26 cellular contexts compared by ENCODE assay signal in the genomic region with DNA sequence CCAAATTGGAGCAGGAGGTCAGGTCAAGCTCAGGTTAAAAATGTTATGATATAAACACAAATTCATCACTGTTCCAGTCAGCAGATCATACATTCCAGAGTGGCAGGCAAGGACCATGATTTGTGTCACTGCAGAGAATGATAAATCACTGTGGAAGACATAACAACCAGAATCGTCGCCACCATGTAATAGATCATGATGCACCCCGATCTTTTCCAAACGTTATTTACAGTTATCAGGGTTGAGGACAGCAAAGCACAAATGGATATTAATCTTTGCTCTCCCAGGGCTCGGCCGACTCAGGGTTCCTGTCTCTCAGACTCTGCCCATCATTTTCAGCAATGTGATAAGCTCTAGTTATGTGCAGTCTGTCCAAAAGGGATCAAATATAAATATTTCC.
DNase-seq lines count a peak whose midpoint lies in the region; ATAC-seq and TF ChIP-seq lines count a peak whose summit lies in the region.
"Had no signal": no experiment of that assay in that cellular context is flagged by ENCODE, and none has a peak within 500 bp of the region (broad histone marks: within the 10 kb centered on the region; RNA-seq: fewer than 3 reads in every experiment).

No MANE protein-coding gene starts in this region.

- H3K4me2 ChIP-seq in GM23248 (ENCODE audit: unreplicated experiment) (no peak overlapping the region), PC-3 (ENCODE audit: low read length) (no peak overlapping the region)
- H3K4me2 ChIP-seq: BLaER1 had no signal

- no peaks in the 10 kb centered on the region for H3F3A ChIP-seq in GM23248 (ENCODE audit: insufficient read depth)
- H3F3A ChIP-seq in PC-3 (ENCODE audit: low read length, unreplicated experiment): no peaks in the 10 kb centered on the region

- no peak overlapping the region for H3K4me3 Mint-ChIP-seq in WTC11
- H3K4me3 Mint-ChIP-seq: CD4-positive, alpha-beta T cell; HFFc6 had no signal

- DNase-seq in GM23248 (no peak), PC-3 (no peak), esophagus muscularis mucosa (ENCODE audit: extremely low spot score) (no peak), WTC11 (ENCODE audit: low spot score) (no peak), germinal center (ENCODE audit: low spot score) (no peak)
- no peak for DNase-seq in stimulated activated CD4-positive, alpha-beta T cell treated with anti-CD3 and anti-CD28 coated beads, Interleukin-2, amount 100 ng/mL, for 48 hours
- DNase-seq: ACHN; CD4-positive, alpha-beta T cell; COR-L47; DMS 273 treated with DMSO at 0.1 percent for 48 hours; DMS79 treated with DMSO at 0.1 percent for 48 hours; HFFc6; NCI-H1092; NCI-H1436; NCI-H187 treated with DMSO at 0.1 percent for 48 hours; NCI-H2107; NCI-H510A treated with DMSO at 0.1 percent for 48 hours; NCI-H774; OCI-M1; Right ventricle myocardium superior; SW 1271 had no signal

- TF ChIP-seq EP300 in esophagus muscularis mucosa (IDR thresholded peaks at IDR 0.05): no peak

- H3K9me3 ChIP-seq in GM23248 (ENCODE audit: low read depth) (no peaks in the 10 kb centered on the region), PC-3 (ENCODE audit: low read length) (no peaks in the 10 kb centered on the region), esophagus muscularis mucosa (no peaks in the 10 kb centered on the region), neuron (ENCODE audit: low read length) (no peaks in the 10 kb centered on the region)
- H3K9me3 ChIP-seq: BLaER1 had no signal

- H3K4me1 Mint-ChIP-seq in WTC11: peaks cover 13% of the 10 kb centered on the region

- H3K79me2 ChIP-seq in GM23248 (ENCODE audit: insufficient read depth): no peaks in the 10 kb centered on the region
- no peaks in the 10 kb centered on the region for H3K79me2 ChIP-seq in PC-3 (ENCODE audit: low read length)

- H3K9me2 ChIP-seq in GM23248 (ENCODE audit: insufficient read depth) (no peaks in the 10 kb centered on the region), PC-3 (replicated peaks; ENCODE audit: low read length) (no peaks in the 10 kb centered on the region)

- WGBS in GM23248 (ENCODE audit: low coverage in 1 of 2, low lambda C conversion rate in 2 of 2, missing lambda C conversion rate in 2 of 2), 2 experiments: 11 to 12% methylated on average over 6 of the region's 6 CpGs
- 48% methylated on average over 6 of the region's 6 CpGs for WGBS in esophagus muscularis mucosa

- TF ChIP-seq POLR2A in esophagus muscularis mucosa (IDR thresholded peaks at IDR 0.05; ENCODE audit: low read depth): no peak

- H3K9me3 Mint-ChIP-seq in WTC11: no peaks in the 10 kb centered on the region
- H3K9me3 Mint-ChIP-seq: CD4-positive, alpha-beta T cell; HFFc6 had no signal

- ATAC-seq in PC-3 (no peak), WTC11 (no peak), GM21529 (IDR thresholded peaks at IDR 0.05; ENCODE audit: unreplicated experiment) (no peak)
- ATAC-seq: HepG2, K562 had no signal

- H3K36me3 ChIP-seq in GM23248 (ENCODE audit: low read depth) (no peaks in the 10 kb centered on the region), PC-3 (ENCODE audit: low read depth, low read length) (no peaks in the 10 kb centered on the region), esophagus muscularis mucosa (no peaks in the 10 kb centered on the region), neuron (ENCODE audit: insufficient read depth, low read length) (no peaks in the 10 kb centered on the region)
- H3K36me3 ChIP-seq: BLaER1 had no signal

- no peaks in the 10 kb centered on the region for H3K4me1 ChIP-seq in GM23248 (ENCODE audit: insufficient read depth)
- peaks cover 11% of the 10 kb centered on the region; the same call in 1 of the 2 replicates for H3K4me1 ChIP-seq in PC-3 (ENCODE audit: insufficient read depth, low read length)
- H3K4me1 ChIP-seq in esophagus muscularis mucosa: peaks cover 0 to 36% (median 32%) of the 10 kb centered on the region in 4 donors
- peaks cover 4% of the 10 kb centered on the region for H3K4me1 ChIP-seq in neuron (ENCODE audit: insufficient read depth, low read length)
- H3K4me1 ChIP-seq: BLaER1 had no signal

- no peak for TF ChIP-seq CTCF in PC-3 (conservative IDR thresholded peaks at IDR 0.05; ENCODE audit: low read depth, low read length)
- no peak for TF ChIP-seq CTCF in esophagus muscularis mucosa (IDR thresholded peaks at IDR 0.05)
- TF ChIP-seq CTCF in WTC11 (IDR thresholded peaks at IDR 0.05): no peak

- BruUV-seq in PC-3 (replicated peaks; lab: Mats Ljungman, UMichigan): no TSS peak

- H2AFZ ChIP-seq in GM23248 (peak overlapping the region; percentile 33), PC-3 (ENCODE audit: low read length) (0 out of 2 replicates have a peak overlapping the region, but pooled peaks have one; percentile 15), neuron (ENCODE audit: low read depth, low read length) (peak overlapping the region; percentile 48)

- H3K9ac ChIP-seq in GM23248: no peak overlapping the region
- no peak overlapping the region for H3K9ac ChIP-seq in PC-3 (ENCODE audit: low read length)
- H3K9ac ChIP-seq: BLaER1 had no signal

- in situ Hi-C loops in GM23248 (cut with MboI): no loop called here

- no peaks in the 10 kb centered on the region for H3K27me3 Mint-ChIP-seq in WTC11 (ENCODE audit: low read depth)
- H3K27me3 Mint-ChIP-seq: CD4-positive, alpha-beta T cell had no signal

- H3K27me3 ChIP-seq in GM23248 (replicated peaks; ENCODE audit: insufficient read depth) (no peaks in the 10 kb centered on the region), PC-3 (ENCODE audit: low read length) (no peaks in the 10 kb centered on the region), esophagus muscularis mucosa (no peaks in the 10 kb centered on the region), neuron (ENCODE audit: insufficient read depth, low read length) (no peaks in the 10 kb centered on the region)
- H3K27me3 ChIP-seq: BLaER1 had no signal

- CTCF ChIA-PET in PC-3 (lab: Charles Lee): no interaction called here
- CTCF ChIA-PET in WTC11 (lab: Charles Lee): no interaction called here

- POLR2A ChIA-PET in PC-3 (lab: Charles Lee; ENCODE audit: unreplicated experiment) (no interaction called here), WTC11 (lab: Charles Lee) (no interaction called here)

- H3K4me3 ChIP-seq in GM23248 (no peak overlapping the region), PC-3 (ENCODE audit: low read length) (no peak overlapping the region), esophagus muscularis mucosa (no peak overlapping the region), neuron (ENCODE audit: low read length) (no peak overlapping the region)
- H3K4me3 ChIP-seq: BLaER1, K562 had no signal

- H3K27ac ChIP-seq in GM23248 (no peak overlapping the region), PC-3 (ENCODE audit: low read length) (no peak overlapping the region), esophagus muscularis mucosa (replicated peaks in 1 of 4) (peak overlapping the region; percentile 32 to 53 (median 41))
- H3K27ac ChIP-seq: BLaER1 had no signal

- H3K27ac Mint-ChIP-seq in WTC11: no peak overlapping the region
- H3K27ac Mint-ChIP-seq: CD4-positive, alpha-beta T cell; HFFc6 had no signal

- H3K36me3 Mint-ChIP-seq in WTC11: no peaks in the 10 kb centered on the region

- intact Hi-C loops in PC-3 (cut with micrococcal nuclease) (no loop called here), esophagus muscularis mucosa (cut with DNase I) (no loop called here)

- no peaks in the 10 kb centered on the region for H4K20me1 ChIP-seq in GM23248 (ENCODE audit: insufficient read depth)
- no peaks in the 10 kb centered on the region for H4K20me1 ChIP-seq in PC-3 (ENCODE audit: low read length)
- H4K20me1 ChIP-seq: BLaER1 had no signal

TF ChIP-seq in WTC11, 78 proteins besides CTCF, POLR2A, EP300 and RAD21:
- TF ChIP-seq ZBTB21 (CRISPR knock-in tag; IDR thresholded peaks at IDR 0.05; ENCODE audit: borderline replicate concordance) (no peak), FOXK1 (CRISPR knock-in tag; IDR thresholded peaks at IDR 0.05) (no peak), HMGA2 (CRISPR knock-in tag; IDR thresholded peaks at IDR 0.05) (no peak), NFATC4 (CRISPR knock-in tag; IDR thresholded peaks at IDR 0.05) (no peak), NFYB (CRISPR knock-in tag; conservative IDR thresholded peaks at IDR 0.05; ENCODE audit: low read depth) (no peak)
- TF ChIP-seq, protein P1, sequence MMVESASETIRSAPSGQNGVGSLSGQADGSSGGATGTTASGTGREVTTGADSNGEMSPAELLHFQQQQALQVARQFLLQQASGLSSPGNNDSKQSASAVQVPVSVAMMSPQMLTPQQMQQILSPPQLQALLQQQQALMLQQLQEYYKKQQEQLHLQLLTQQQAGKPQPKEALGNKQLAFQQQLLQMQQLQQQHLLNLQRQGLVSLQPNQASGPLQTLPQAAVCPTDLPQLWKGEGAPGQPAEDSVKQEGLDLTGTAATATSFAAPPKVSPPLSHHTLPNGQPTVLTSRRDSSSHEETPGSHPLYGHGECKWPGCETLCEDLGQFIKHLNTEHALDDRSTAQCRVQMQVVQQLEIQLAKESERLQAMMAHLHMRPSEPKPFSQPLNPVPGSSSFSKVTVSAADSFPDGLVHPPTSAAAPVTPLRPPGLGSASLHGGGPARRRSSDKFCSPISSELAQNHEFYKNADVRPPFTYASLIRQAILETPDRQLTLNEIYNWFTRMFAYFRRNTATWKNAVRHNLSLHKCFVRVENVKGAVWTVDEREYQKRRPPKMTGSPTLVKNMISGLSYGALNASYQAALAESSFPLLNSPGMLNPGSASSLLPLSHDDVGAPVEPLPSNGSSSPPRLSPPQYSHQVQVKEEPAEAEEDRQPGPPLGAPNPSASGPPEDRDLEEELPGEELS (CRISPR knock-in tag; IDR thresholded peaks at IDR 0.05): no peak

Comparison
In these comparisons a context has a peak if more than half of its experiments do, and no peak if none do; other contexts are left out.
1. H3K27ac ChIP-seq: peak in esophagus muscularis mucosa (4 of 4); none in GM23248 (single experiment) and PC-3 (single experiment).
2. Peak in every context shown above with its lines, with median percentiles within 50 percentile points of each other: H2AFZ ChIP-seq.